27 cellular contexts compared by ENCODE assay signal in genomic region chr1:210920716-210921694, GRCh38.
"Had no signal": no experiment of that assay in that cellular context is flagged by ENCODE, and none has a peak within 500 bp of the region (broad histone marks: within the 10 kb centered on the region; RNA-seq: fewer than 3 reads in every experiment).

No MANE protein-coding gene starts in this region.

- H3K27ac ChIP-seq: body of pancreas, coronary artery, epithelial cell of prostate, WERI-Rb-1 had no signal

- H3K4me1 ChIP-seq: body of pancreas had no signal

- FAIRE-seq: endometrium, endothelial cell of umbilical vein had no signal

- ATAC-seq: activated CD4-positive, CD25-positive, alpha-beta regulatory T cell treated with anti-CD3 and anti-CD28 coated beads, Interleukin-2, amount 50 U/mL, for 24 hours; activated CD8-positive, alpha-beta T cell treated with anti-CD3 and anti-CD28 coated beads for 36 hours; activated T-cell treated with anti-CD3 and anti-CD28 coated beads, Interleukin-2, amount 50 U/mL, for 4 hours; activated T-helper 17 cell treated with anti-CD3 and anti-CD28 coated beads, Interleukin-2, amount 50 U/mL, for 72 hours; body of pancreas; T-cell had no signal

- DNase-seq: activated B cell treated with CpG ODN at 0.5 μM for 24 hours; activated CD4-positive, alpha-beta T cell treated with anti-CD3 and anti-CD28 coated beads for 48 hours; activated CD4-positive, alpha-beta T cell treated with anti-CD3 and anti-CD28 coated beads, Interleukin-2, amount 50 U/mL, for 1 hour; activated CD4-positive, alpha-beta T cell treated with anti-CD3 and anti-CD28 coated beads, Interleukin-2, amount 50 U/mL, for 48 hours; activated CD8-positive, alpha-beta memory T cell treated with anti-CD3 and anti-CD28 coated beads for 24 hours; activated CD8-positive, alpha-beta T cell treated with anti-CD3 and anti-CD28 coated beads for 36 hours; activated effector memory CD4-positive, alpha-beta T cell treated with Interleukin-2 at 50 U/mL for 16 hours; activated gamma-delta T cell treated with Interleukin-2 at 50 U/mL for 16 hours; activated naive CD4-positive, alpha-beta T cell treated with anti-CD3 and anti-CD28 coated beads, Interleukin-2, amount 50 U/mL, for 16 hours; activated naive CD4-positive, alpha-beta T cell treated with Interleukin-2 at 50 U/mL for 16 hours; activated T-cell treated with anti-CD3 and anti-CD28 coated beads, Interleukin-2, amount 50 U/mL, for 4 hours; amniotic stem cell; aorta; body of pancreas; cerebellar nuclear complex; effector CD4-positive, alpha-beta T cell; foreskin fibroblast; head of caudate nucleus; T-cell; T1000; WERI-Rb-1 had no signal

- H3K36me3 ChIP-seq: WERI-Rb-1 had no signal

- H3K4me3 ChIP-seq: body of pancreas, coronary artery had no signal

- H3K27me3 ChIP-seq: body of pancreas had no signal

- H3K9me3 ChIP-seq: body of pancreas had no signal
